In genomic region chr16:11994187-11995119, GRCh38 we compare ENCODE assay signal across 11 cellular contexts. TPM values are rescaled to one million over a fixed set of nuclear protein-coding genes. Genes with fewer than 3 reads are reported as not detected.
DNase-seq lines count a peak whose midpoint lies in the region; ATAC-seq and TF ChIP-seq lines count a peak whose summit lies in the region.
"Had no signal": no experiment of that assay in that cellular context is flagged by ENCODE, and none has a peak within 500 bp of the region (broad histone marks: within the 10 kb centered on the region; RNA-seq: fewer than 3 reads in every experiment).

No MANE protein-coding gene starts in this region.

- H3K4me3 Mint-ChIP-seq in activated CD8-positive, alpha-beta memory T cell treated with anti-CD3 and anti-CD28 coated beads, Interleukin-2, amount 10 ng/mL, durations not matched to agents 7 days and 5 days: no peak overlapping the region

- H3K4me2 ChIP-seq in trophoblast cell (ENCODE audit: low read length): no peak overlapping the region

- H4K91ac ChIP-seq in trophoblast cell (ENCODE audit: low read depth, low read length): no peak overlapping the region

- peaks cover 5% of the 10 kb centered on the region for H3K4me1 Mint-ChIP-seq in activated CD8-positive, alpha-beta memory T cell treated with anti-CD3 and anti-CD28 coated beads, Interleukin-2, amount 10 ng/mL, durations not matched to agents 7 days and 5 days

- DNase-seq in GM10248 (ENCODE audit: extremely low spot score) (peak; percentile 41), SW480 (ENCODE audit: low spot score) (peak; percentile 42), heart left ventricle (peak; percentile 52 to 70 (median 55)), trophoblast cell (peak; percentile 4 to 23)
- DNase-seq in activated CD4-positive, alpha-beta T cell treated with anti-CD3 and anti-CD28 coated beads for 1 hour: no peak
- DNase-seq in activated CD8-positive, alpha-beta memory T cell treated with anti-CD3 and anti-CD28 coated beads, Interleukin-2, amount 10 ng/mL, durations not matched to agents 7 days and 5 days: no peak
- DNase-seq: DND-41 had no signal

- intact Hi-C loops in heart left ventricle (cut with DNase I): no loop called here

- H3K27me3 ChIP-seq in heart left ventricle (no peaks in the 10 kb centered on the region), trophoblast cell (ENCODE audit: insufficient read depth, low read length) (no peaks in the 10 kb centered on the region)
- H3K27me3 ChIP-seq: body of pancreas had no signal

- no peak overlapping the region for H3K27ac Mint-ChIP-seq in activated CD8-positive, alpha-beta memory T cell treated with anti-CD3 and anti-CD28 coated beads, Interleukin-2, amount 10 ng/mL, durations not matched to agents 7 days and 5 days

- H2BK5ac ChIP-seq in trophoblast cell (ENCODE audit: low read depth, low read length, poor library complexity): no peak overlapping the region

- POLR2A ChIA-PET in GM10248 (lab: Yijun Ruan, JAX): interaction anchor here (0.5 to 0.6 kb wide), 2 partner anchors 12 to 35 kb away, joined by 3 to 5 read pairs; no protein-coding TSS in a partner anchor

- H3K18ac ChIP-seq in trophoblast cell (ENCODE audit: low read length): no peak overlapping the region

- H3K36me3 ChIP-seq in heart left ventricle (peaks cover 0 to 3% (median 0%) of the 10 kb centered on the region in 9 donors), trophoblast cell (ENCODE audit: control insufficient read depth in 1 of 2, insufficient read depth in 2 of 2, low read length in 2 of 2) (no peaks in the 10 kb centered on the region)

- no peak for TF ChIP-seq POLR2A in heart left ventricle (IDR thresholded peaks at IDR 0.05)

- H3K4me1 ChIP-seq in heart left ventricle (peaks cover 0 to 53% (median 13%) of the 10 kb centered on the region in 12 donors), trophoblast cell (ENCODE audit: control insufficient read depth in 1 of 2, insufficient read depth in 2 of 2, low read length in 2 of 2) (peaks cover 2 to 6% of the 10 kb centered on the region in 2 experiments)
- H3K4me1 ChIP-seq: body of pancreas had no signal

- no peaks in the 10 kb centered on the region for H3K9me3 Mint-ChIP-seq in activated CD8-positive, alpha-beta memory T cell treated with anti-CD3 and anti-CD28 coated beads, Interleukin-2, amount 10 ng/mL, durations not matched to agents 7 days and 5 days (ENCODE audit: low read depth)

- CTCF ChIA-PET in GM10248 (lab: Yijun Ruan, JAX): interaction anchor here (0.8 to 2.0 kb wide), 7 partner anchors 9 to 197 kb away, joined by 3 to 8 read pairs (median 4); partner anchors contain the start of gene ZC3H7A
- CTCF ChIA-PET in activated CD8-positive, alpha-beta memory T cell treated with anti-CD3 and anti-CD28 coated beads, Interleukin-2, amount 10 ng/mL, durations not matched to agents 7 days and 5 days (lab: Charles Lee): interaction anchor here (1.1 kb wide), 1 partner anchor 74 kb away, joined by 3 read pairs; no protein-coding TSS in a partner anchor

- no peak overlapping the region for H2AFZ ChIP-seq in trophoblast cell (ENCODE audit: insufficient read depth, low read length, poor library complexity)

- H4K8ac ChIP-seq in trophoblast cell (ENCODE audit: low read depth, low read length): no peak overlapping the region

- H2BK120ac ChIP-seq in trophoblast cell (ENCODE audit: insufficient read depth, low read length, poor library complexity): no peak overlapping the region

- no peak overlapping the region for H4K12ac ChIP-seq in trophoblast cell (ENCODE audit: low read depth, low read length)

- H3K14ac ChIP-seq in trophoblast cell (ENCODE audit: low read length): no peak overlapping the region

- no peak overlapping the region for H3K9ac ChIP-seq in trophoblast cell (ENCODE audit: low read length)

- no peaks in the 10 kb centered on the region for H3K36me3 Mint-ChIP-seq in activated CD8-positive, alpha-beta memory T cell treated with anti-CD3 and anti-CD28 coated beads, Interleukin-2, amount 10 ng/mL, durations not matched to agents 7 days and 5 days

- peak overlapping the region in 8 of 12 donors; percentile 15 to 89 (median 44) for H3K27ac ChIP-seq in heart left ventricle
- no peak overlapping the region for H3K27ac ChIP-seq in trophoblast cell (ENCODE audit: low read depth, low read length)

- ATAC-seq in heart left ventricle (peak in 3 of 4 donors; percentile 80 to 98 (median 90)), HG03280 (IDR thresholded peaks at IDR 0.05; ENCODE audit: unreplicated experiment) (no peak), GM21367 (IDR thresholded peaks at IDR 0.05; ENCODE audit: unreplicated experiment) (no peak)
- ATAC-seq in activated CD8-positive, alpha-beta memory T cell treated with anti-CD3 and anti-CD28 coated beads, Interleukin-2, amount 10 ng/mL, durations not matched to agents 7 days and 5 days: no peak
- ATAC-seq: body of pancreas had no signal

- H3K79me2 ChIP-seq in trophoblast cell (ENCODE audit: control insufficient read depth, insufficient read depth, low read length, poor library complexity): no peaks in the 10 kb centered on the region

- TF ChIP-seq CTCF in GM10248 (IDR thresholded peaks at IDR 0.05; ENCODE audit: control extremely low read depth, extremely low read depth, low read depth, missing control alignments): no peak
- no peak for TF ChIP-seq CTCF in heart left ventricle (IDR thresholded peaks at IDR 0.05)

- no peaks in the 10 kb centered on the region for H3K27me3 Mint-ChIP-seq in activated CD8-positive, alpha-beta memory T cell treated with anti-CD3 and anti-CD28 coated beads, Interleukin-2, amount 10 ng/mL, durations not matched to agents 7 days and 5 days

- H3K9me3 ChIP-seq in heart left ventricle (no peaks in the 10 kb centered on the region), trophoblast cell (ENCODE audit: insufficient read depth, low read depth, low read length) (no peaks in the 10 kb centered on the region)
- H3K9me3 ChIP-seq: body of pancreas had no signal

- no peak overlapping the region for H2BK12ac ChIP-seq in trophoblast cell (ENCODE audit: low read length)

- no peak overlapping the region for H2AK5ac ChIP-seq in trophoblast cell (ENCODE audit: low read length)

- H3K4ac ChIP-seq in trophoblast cell (ENCODE audit: low read depth, low read length): no peak overlapping the region

- H3K79me1 ChIP-seq in trophoblast cell (ENCODE audit: low read length): no peaks in the 10 kb centered on the region

- WGBS in heart left ventricle, 4 donors: 69 to 79% (median 73%) methylated on average over 7 of the region's 7 CpGs
- no CpG with 5 or more reads among the region's 7 CpGs for WGBS in trophoblast cell (ENCODE audit: extremely low coverage, insufficient coverage, insufficient read length)

- H3K23ac ChIP-seq in trophoblast cell (ENCODE audit: low read length): no peak overlapping the region

- H3K4me3 ChIP-seq in heart left ventricle (no peak overlapping the region), trophoblast cell (ENCODE audit: low read depth, low read length) (no peak overlapping the region)
- H3K4me3 ChIP-seq: body of pancreas had no signal

RNA-seq across cellular contexts. Expression of gene SNX29, which starts 17.9 kb away (rescaled TPM):
- total RNA-seq in heart left ventricle: 10 to 100 TPM in 8 of 9 donors, 1 to 10 TPM in 1; 8.4 to 26.2 (median 12.9) TPM
- 1 to 10 TPM; 3.7 to 4.3 TPM for polyA plus RNA-seq in heart left ventricle
- 3.8 and 4.0 TPM in 2 replicates for polyA plus RNA-seq in trophoblast cell (2013)
- total RNA-seq in activated CD8-positive, alpha-beta memory T cell treated with anti-CD3 and anti-CD28 coated beads, Interleukin-2, amount 10 ng/mL, durations not matched to agents 7 days and 5 days: 10 to 100 TPM; 13.2 to 17.9 TPM

RNA-seq across cellular contexts. Expression of gene TNFRSF17, which starts 29.4 kb away (rescaled TPM):
- under 1 TPM in 1 of 9 donors, not detected in 8; 0.99 TPM for total RNA-seq in heart left ventricle
- not detected for polyA plus RNA-seq in heart left ventricle
- not detected in 2 replicates for polyA plus RNA-seq in trophoblast cell (2013)
- not detected for total RNA-seq in activated CD8-positive, alpha-beta memory T cell treated with anti-CD3 and anti-CD28 coated beads, Interleukin-2, amount 10 ng/mL, durations not matched to agents 7 days and 5 days
- total RNA-seq: body of pancreas; T-helper 2 cell treated with Interferon-gamma antibody and Interleukin-4, amounts not matched to agents 100 ng/mL and 5 ng/mL, for 36 hours had no signal

RNA-seq across cellular contexts. Expression of gene NPIPB2, which starts 52.6 kb away (rescaled TPM):
- total RNA-seq in heart left ventricle: 1 to 10 TPM; 1.1 to 6.1 (median 2.5) TPM
- polyA plus RNA-seq in heart left ventricle: 1 to 10 TPM; 4.0 to 8.4 TPM
- polyA plus RNA-seq in trophoblast cell (2013): 2.4 and 3.1 TPM in 2 replicates
- 10 to 100 TPM; 14.9 to 22.9 TPM for total RNA-seq in activated CD8-positive, alpha-beta memory T cell treated with anti-CD3 and anti-CD28 coated beads, Interleukin-2, amount 10 ng/mL, durations not matched to agents 7 days and 5 days

Comparison
In these comparisons a context has a peak if more than half of its experiments do, and no peak if none do; other contexts are left out.
1. DNase-seq: peak in GM10248 (single experiment), SW480 (single experiment), heart left ventricle (5 of 5) and trophoblast cell (2 of 2); none in activated CD4-positive, alpha-beta T cell treated with anti-CD3 and anti-CD28 coated beads for 1 hour (single experiment) and activated CD8-positive, alpha-beta memory T cell treated with anti-CD3 and anti-CD28 coated beads, Interleukin-2, amount 10 ng/mL, durations not matched to agents 7 days and 5 days (single experiment).
2. ATAC-seq: peak in heart left ventricle (3 of 4); none in HG03280 (single experiment), activated CD8-positive, alpha-beta memory T cell treated with anti-CD3 and anti-CD28 coated beads, Interleukin-2, amount 10 ng/mL, durations not matched to agents 7 days and 5 days (single experiment) and GM21367 (single experiment).